Comparison of ENCODE assay signal across 1 cellular context in genomic region chr5:58717303-58718012, GRCh38.
TF ChIP-seq lines count a peak whose summit lies in the region.

No MANE protein-coding gene starts in this region.

TF ChIP-seq in WTC11, 78 proteins besides CTCF, POLR2A, EP300 and RAD21 (continued from another document):
- TF ChIP-seq, protein P1, sequence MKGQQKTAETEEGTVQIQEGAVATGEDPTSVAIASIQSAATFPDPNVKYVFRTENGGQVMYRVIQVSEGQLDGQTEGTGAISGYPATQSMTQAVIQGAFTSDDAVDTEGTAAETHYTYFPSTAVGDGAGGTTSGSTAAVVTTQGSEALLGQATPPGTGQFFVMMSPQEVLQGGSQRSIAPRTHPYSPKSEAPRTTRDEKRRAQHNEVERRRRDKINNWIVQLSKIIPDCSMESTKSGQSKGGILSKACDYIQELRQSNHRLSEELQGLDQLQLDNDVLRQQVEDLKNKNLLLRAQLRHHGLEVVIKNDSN (CRISPR knock-in tag; IDR thresholded peaks at IDR 0.05), result no peak
- no peak for TF ChIP-seq ZNF396 (CRISPR knock-in tag; IDR thresholded peaks at IDR 0.05; ENCODE audit: borderline replicate concordance)
